ENCODE assay signal across 1 cellular context in genomic region chr13:27384285-27384684, GRCh38.
TF ChIP-seq lines count a peak whose summit lies in the region.

No MANE protein-coding gene starts in this region.

TF ChIP-seq in GM23338, 12 proteins besides CTCF, POLR2A, EP300 and RAD21 (continued from another document):
- TF ChIP-seq REST (IDR thresholded peaks at IDR 0.05; ENCODE audit: unreplicated experiment): no peak
- TF ChIP-seq EZH2phosphoT487 (IDR thresholded peaks at IDR 0.05; ENCODE audit: unreplicated experiment): no peak
- no peak for TF ChIP-seq ZNF331 (CRISPR knock-in tag; IDR thresholded peaks at IDR 0.05; ENCODE audit: low read depth)
- no peak for TF ChIP-seq ZNF114 (CRISPR knock-in tag; IDR thresholded peaks at IDR 0.05)
- TF ChIP-seq CREB1 (CRISPR knock-in tag; IDR thresholded peaks at IDR 0.05; ENCODE audit: low read depth): no peak
